In genomic region chr17:7315570-7316243, GRCh38 we compare ENCODE assay signal across 9 cellular contexts. TPM values are rescaled to one million over a fixed set of nuclear protein-coding genes. Genes with fewer than 3 reads are reported as not detected.
DNase-seq lines count a peak whose midpoint lies in the region; ATAC-seq, FAIRE-seq and TF ChIP-seq lines count a peak whose summit lies in the region.
"Had no signal": no experiment of that assay in that cellular context is flagged by ENCODE, and none has a peak within 500 bp of the region (broad histone marks: within the 10 kb centered on the region; RNA-seq: fewer than 3 reads in every experiment).

No MANE protein-coding gene starts in this region.

- peak overlapping the region; percentile 95 for H3K27ac Mint-ChIP-seq in activated naive CD4-positive, alpha-beta T cell treated with anti-CD3 and anti-CD28 coated beads, Interleukin-2, amount 10 ng/mL, durations not matched to agents 7 days and 5 days

- POLR2A ChIA-PET in HepG2 (lab: Yijun Ruan, JAX) = interaction anchor here (1.1 to 5.8 kb wide), 2 partner anchors 13 to 136 kb away, joined by 3 to 47 read pairs; partner anchors contain the start of genes ASGR1 and NEURL4

- CTCF ChIA-PET in activated naive CD4-positive, alpha-beta T cell treated with anti-CD3 and anti-CD28 coated beads, Interleukin-2, amount 10 ng/mL, durations not matched to agents 7 days and 5 days (lab: Charles Lee) = interaction anchor here (0.8 to 4.7 kb wide), 3 partner anchors 9 to 22 kb away, joined by 3 to 16 read pairs (median 14); partner anchors contain the start of gene ACAP1
- CTCF ChIA-PET in HepG2 (lab: Yijun Ruan, JAX; ENCODE audit: low intra/inter-chr PET ratio, low total read pairs) = no interaction called here

- peaks cover 45% of the 10 kb centered on the region for H3K36me3 Mint-ChIP-seq in activated naive CD4-positive, alpha-beta T cell treated with anti-CD3 and anti-CD28 coated beads, Interleukin-2, amount 10 ng/mL, durations not matched to agents 7 days and 5 days

- H4K20me1 ChIP-seq in HepG2 (ENCODE audit: insufficient read depth, low read length) = peaks cover 27% of the 10 kb centered on the region

- H3K27ac ChIP-seq in HepG2 (ENCODE audit: extremely low read length, insufficient read depth, low read length) (peak overlapping the region; percentile 60), transverse colon (peak overlapping the region; percentile 93 to 98 (median 95))

- H3K36me3 ChIP-seq in HepG2 (replicated peaks in 1 of 2; ENCODE audit: control insufficient read depth in 1 of 2, insufficient read depth in 2 of 2, low read length in 2 of 2) (peaks cover 18 to 49% of the 10 kb centered on the region in 2 experiments), transverse colon (peaks cover 0 to 34% (median 15%) of the 10 kb centered on the region in 4 donors)

- TF ChIP-seq CTCF in astrocyte of the spinal cord (IDR thresholded peaks at IDR 0.05; ENCODE audit: low read depth, low read length) (no peak), HepG2 (CRISPR knock-in tag; IDR thresholded peaks at IDR 0.05) (no peak; the same call in 1 of the 2 replicates), transverse colon (IDR thresholded peaks at IDR 0.05) (no peak)

- H3K4me3 ChIP-seq in astrocyte of the spinal cord (ENCODE audit: low read depth, low read length) (peak overlapping the region; percentile 59), HepG2 (replicated peaks in 1 of 3; ENCODE audit: insufficient read depth in 1 of 3, low read depth in 2 of 3, low read length in 3 of 3) (peak overlapping the region; percentile 82 to 89 (median 82)), transverse colon (peak overlapping the region; percentile 30 to 94 (median 91))

- peaks cover 20% of the 10 kb centered on the region for H3K79me2 ChIP-seq in HepG2 (ENCODE audit: insufficient read depth, low read length)

- H3K4me3 Mint-ChIP-seq in activated naive CD4-positive, alpha-beta T cell treated with anti-CD3 and anti-CD28 coated beads, Interleukin-2, amount 10 ng/mL, durations not matched to agents 7 days and 5 days = peak overlapping the region; percentile 94

- TF ChIP-seq RAD21 in HepG2 (CRISPR knock-in tag; IDR thresholded peaks at IDR 0.05) = no peak

- H3K9me3 Mint-ChIP-seq in activated naive CD4-positive, alpha-beta T cell treated with anti-CD3 and anti-CD28 coated beads, Interleukin-2, amount 10 ng/mL, durations not matched to agents 7 days and 5 days = no peaks in the 10 kb centered on the region

- TF ChIP-seq EP300 in HepG2 (IDR thresholded peaks at IDR 0.05; ENCODE audit: low read depth in 2 of 2, low read length in 2 of 2) (no peak), HepG2 (CRISPR knock-in tag; IDR thresholded peaks at IDR 0.05; ENCODE audit: borderline replicate concordance) (no peak), transverse colon (IDR thresholded peaks at IDR 0.05; ENCODE audit: low read depth) (no peak)

- ATAC-seq in HepG2 = no peak; the same call in 2 of the 3 replicates

- BruUV-seq in HepG2 (replicated peaks; lab: Mats Ljungman, UMichigan) = no TSS peak

- no peaks in the 10 kb centered on the region for H3K9me3 ChIP-seq in HepG2 (ENCODE audit: low read length)
- no peaks in the 10 kb centered on the region for H3K9me3 ChIP-seq in transverse colon

- no peak for FAIRE-seq in HepG2 (lab: Jason Lieb, UNC)
- FAIRE-seq: endometrium had no signal

- H3K27me3 Mint-ChIP-seq in activated naive CD4-positive, alpha-beta T cell treated with anti-CD3 and anti-CD28 coated beads, Interleukin-2, amount 10 ng/mL, durations not matched to agents 7 days and 5 days = no peaks in the 10 kb centered on the region

- 43% methylated on average over 16 of the region's 30 CpGs for WGBS in HepG2 (ENCODE audit: low lambda C conversion rate)
- 35 to 67% methylated on average over 1 to 20 of the region's 30 CpGs for WGBS in transverse colon (ENCODE audit: low coverage in 1 of 2), 2 donors

- in situ Hi-C loops in astrocyte of the spinal cord (cut with HindIII; ENCODE audit: low sequenced_read_pairs) = no loop called here
- in situ Hi-C loops in HepG2 (cut with HindIII; ENCODE audit: extremely low pct_ligation_motif_present, low pct_unique_long_range_greater_than_20kb) = no loop called here
- in situ Hi-C loops in transverse colon (cut with MboI; ENCODE audit: low pct_ligation_motif_present in 1 of 4, low pct_unique_long_range_greater_than_20kb in 1 of 4, low sequenced_read_pairs in 3 of 4) = no loop called here

- H3K27me3 ChIP-seq in HepG2 (ENCODE audit: control insufficient read depth in 1 of 2, insufficient read depth in 2 of 2, low read length in 2 of 2) (no peaks in the 10 kb centered on the region), transverse colon (no peaks in the 10 kb centered on the region)

- intact Hi-C loops in HepG2 (cut with micrococcal nuclease; ENCODE audit: unreplicated experiment) = no loop called here
- intact Hi-C loops in transverse colon (cut with DNase I; ENCODE audit: low total_unique reads) = no loop called here

- H3K4me1 Mint-ChIP-seq in activated naive CD4-positive, alpha-beta T cell treated with anti-CD3 and anti-CD28 coated beads, Interleukin-2, amount 10 ng/mL, durations not matched to agents 7 days and 5 days = peaks cover 47% of the 10 kb centered on the region

- DNase-seq in activated naive CD4-positive, alpha-beta T cell treated with anti-CD3 and anti-CD28 coated beads, Interleukin-2, amount 10 ng/mL, durations not matched to agents 7 days and 5 days = no peak
- no peak for DNase-seq in activated naive CD4-positive, alpha-beta T cell treated with anti-CD3 and anti-CD28 coated beads, Interleukin-2, amount 50 U/mL, for 16 hours
- DNase-seq in astrocyte of the spinal cord (ENCODE audit: low read depth, low spot score) = no peak
- no peak for DNase-seq in HepG2 (ENCODE audit: low spot score)
- DNase-seq in transverse colon = no peak
- no peak for DNase-seq in occipital lobe (lab: John Stamatoyannopoulos, UW)
- no peak for DNase-seq in NCI-H146 treated with DMSO at 0.1 percent for 48 hours (lab: John Stamatoyannopoulos, UW; ENCODE audit: unreplicated experiment)
- no peak for DNase-seq in NCI-H1092 (lab: John Stamatoyannopoulos, UW)

- H2AFZ ChIP-seq in HepG2 (ENCODE audit: low read length) = no peak overlapping the region

- H3K4me1 ChIP-seq in HepG2 (ENCODE audit: insufficient read depth, low read length) (peaks cover 33% of the 10 kb centered on the region), transverse colon (peaks cover 11 to 34% (median 18%) of the 10 kb centered on the region in 4 donors)

- peak overlapping the region; percentile 69 for H3K4me2 ChIP-seq in HepG2 (ENCODE audit: low read depth, low read length)

- H3K9ac ChIP-seq in HepG2 (ENCODE audit: insufficient read depth, low read depth, low read length) = peak overlapping the region; percentile 75

- no peak for TF ChIP-seq POLR2A in HepG2 (IDR thresholded peaks at IDR 0.05; ENCODE audit: insufficient read depth in 1 of 2, low read depth in 2 of 2, low read length in 2 of 2)
- TF ChIP-seq POLR2A in transverse colon (IDR thresholded peaks at IDR 0.05) = no peak

RNA-seq across cellular contexts. Expression of gene GPS2, which starts 0.5 kb away (rescaled TPM):
- total RNA-seq in HepG2 (2016; rRNA removed; fragmentation: Illumina TruSeq; extraction: Trizol) (43.8 and 58.0 TPM in 2 replicates), transverse colon (100 to 1,000 TPM in 3 of 4 donors, 10 to 100 TPM in 1; 96.5 to 578 (median 150) TPM), occipital lobe (29.5 TPM)
- 164 and 173 TPM in 2 replicates for total RNA-seq in HepG2 (2016; cell fraction: cytosol; rRNA removed; fragmentation: Illumina TruSeq; extraction: Trizol; ENCODE audit: low read depth)
- 33.8 and 63.0 TPM in 2 replicates for total RNA-seq in HepG2 (2016; cell fraction: insoluble cytoplasmic fraction; rRNA removed; fragmentation: Illumina TruSeq; extraction: Trizol)
- total RNA-seq in HepG2 (2016; cell fraction: membrane; rRNA removed; fragmentation: Illumina TruSeq; extraction: Trizol) = 126 and 138 TPM in 2 replicates
- 36.6 and 44.0 TPM in 2 replicates for total RNA-seq in HepG2 (2016; cell fraction: nucleus; rRNA removed; fragmentation: Illumina TruSeq; extraction: Trizol)
- polyA plus RNA-seq in HepG2 (2011; rRNA removed) = 48.0 and 59.4 TPM in 2 replicates
- 40.0 and 57.0 TPM in 2 replicates for polyA plus RNA-seq in HepG2 (2011; cell fraction: cytosol; rRNA removed)
- 196 and 231 TPM in 2 replicates for polyA plus RNA-seq in HepG2 (2011; cell fraction: nucleus; rRNA removed)
- 39.6 and 43.4 TPM in 2 replicates for polyA plus RNA-seq in HepG2 (2012)
- 223 and 235 TPM in 2 replicates for polyA plus RNA-seq in HepG2 (2016; cell fraction: cytosol; fragmentation: Illumina TruSeq; extraction: Trizol; ENCODE audit: low read depth)
- 44.5 and 60.2 TPM in 2 replicates for polyA plus RNA-seq in HepG2 (2016; cell fraction: insoluble cytoplasmic fraction; fragmentation: Illumina TruSeq; extraction: Trizol; ENCODE audit: low read depth)
- polyA plus RNA-seq in HepG2 (2016; cell fraction: membrane; fragmentation: Illumina TruSeq; extraction: Trizol; ENCODE audit: low read depth) = 165 and 167 TPM in 2 replicates
- polyA plus RNA-seq in HepG2 (2016; cell fraction: nucleus; fragmentation: Illumina TruSeq; extraction: Trizol; ENCODE audit: insufficient read depth, low read depth) = 114 and 131 TPM in 2 replicates
- polyA minus RNA-seq in HepG2 (2011; rRNA and poly(A)+ RNA removed; ENCODE audit: low replicate concordance) = 52.6 and 92.4 TPM in 2 replicates
- polyA minus RNA-seq in HepG2 (2011; cell fraction: cytosol; rRNA and poly(A)+ RNA removed) = 12.9 and 16.7 TPM in 2 replicates
- 29.9 and 42.3 TPM in 2 replicates for polyA minus RNA-seq in HepG2 (2011; cell fraction: nucleus; rRNA and poly(A)+ RNA removed)

RNA-seq across cellular contexts. Expression of gene EIF5A, which starts 8.3 kb away (rescaled TPM):
- 319 and 367 TPM in 2 replicates for total RNA-seq in HepG2 (2016; rRNA removed; fragmentation: Illumina TruSeq; extraction: Trizol)
- 181 and 202 TPM in 2 replicates for total RNA-seq in HepG2 (2016; cell fraction: cytosol; rRNA removed; fragmentation: Illumina TruSeq; extraction: Trizol; ENCODE audit: low read depth)
- 326 and 331 TPM in 2 replicates for total RNA-seq in HepG2 (2016; cell fraction: insoluble cytoplasmic fraction; rRNA removed; fragmentation: Illumina TruSeq; extraction: Trizol)
- total RNA-seq in HepG2 (2016; cell fraction: membrane; rRNA removed; fragmentation: Illumina TruSeq; extraction: Trizol) = 297 and 318 TPM in 2 replicates
- 155 and 177 TPM in 2 replicates for total RNA-seq in HepG2 (2016; cell fraction: nucleus; rRNA removed; fragmentation: Illumina TruSeq; extraction: Trizol)
- polyA plus RNA-seq in HepG2 (2011; rRNA removed) = 280 and 337 TPM in 2 replicates
- 359 and 386 TPM in 2 replicates for polyA plus RNA-seq in HepG2 (2011; cell fraction: cytosol; rRNA removed)
- 222 and 229 TPM in 2 replicates for polyA plus RNA-seq in HepG2 (2011; cell fraction: nucleus; rRNA removed)
- polyA plus RNA-seq in HepG2 (2012) = 346 and 360 TPM in 2 replicates
- polyA plus RNA-seq in HepG2 (2016; cell fraction: cytosol; fragmentation: Illumina TruSeq; extraction: Trizol; ENCODE audit: low read depth) = 332 and 358 TPM in 2 replicates
- polyA plus RNA-seq in HepG2 (2016; cell fraction: insoluble cytoplasmic fraction; fragmentation: Illumina TruSeq; extraction: Trizol; ENCODE audit: low read depth) = 655 and 754 TPM in 2 replicates
- polyA plus RNA-seq in HepG2 (2016; cell fraction: membrane; fragmentation: Illumina TruSeq; extraction: Trizol; ENCODE audit: low read depth) = 458 and 466 TPM in 2 replicates
- polyA plus RNA-seq in HepG2 (2016; cell fraction: nucleus; fragmentation: Illumina TruSeq; extraction: Trizol; ENCODE audit: insufficient read depth, low read depth) = 478 and 490 TPM in 2 replicates
- 353 and 1,132 TPM in 2 replicates for polyA minus RNA-seq in HepG2 (2011; rRNA and poly(A)+ RNA removed; ENCODE audit: low replicate concordance)
- 190 and 222 TPM in 2 replicates for polyA minus RNA-seq in HepG2 (2011; cell fraction: cytosol; rRNA and poly(A)+ RNA removed)
- 105 and 111 TPM in 2 replicates for polyA minus RNA-seq in HepG2 (2011; cell fraction: nucleus; rRNA and poly(A)+ RNA removed)
- 100 to 1,000 TPM in 3 of 4 donors, 10 to 100 TPM in 1; 91.3 to 188 (median 149) TPM for total RNA-seq in transverse colon
- total RNA-seq in occipital lobe = 156 TPM

RNA-seq across cellular contexts. Expression of gene NEURL4, which starts 13.4 kb away (rescaled TPM):
- total RNA-seq in HepG2 (2016; rRNA removed; fragmentation: Illumina TruSeq; extraction: Trizol) (6.7 and 15.7 TPM in 2 replicates), transverse colon (100 to 1,000 TPM in 1 of 4 donors, 10 to 100 TPM in 3; 27.8 to 109 (median 35.0) TPM), occipital lobe (46.6 TPM)
- 2.2 and 2.3 TPM in 2 replicates for total RNA-seq in HepG2 (2016; cell fraction: cytosol; rRNA removed; fragmentation: Illumina TruSeq; extraction: Trizol; ENCODE audit: low read depth)
- 4.5 and 17.1 TPM in 2 replicates for total RNA-seq in HepG2 (2016; cell fraction: insoluble cytoplasmic fraction; rRNA removed; fragmentation: Illumina TruSeq; extraction: Trizol)
- 3.5 and 4.6 TPM in 2 replicates for total RNA-seq in HepG2 (2016; cell fraction: membrane; rRNA removed; fragmentation: Illumina TruSeq; extraction: Trizol)
- 28.3 and 30.1 TPM in 2 replicates for total RNA-seq in HepG2 (2016; cell fraction: nucleus; rRNA removed; fragmentation: Illumina TruSeq; extraction: Trizol)
- 14.8 and 15.3 TPM in 2 replicates for polyA plus RNA-seq in HepG2 (2011; rRNA removed)
- 5.0 and 5.4 TPM in 2 replicates for polyA plus RNA-seq in HepG2 (2011; cell fraction: cytosol; rRNA removed)
- 162 and 199 TPM in 2 replicates for polyA plus RNA-seq in HepG2 (2011; cell fraction: nucleus; rRNA removed)
- polyA plus RNA-seq in HepG2 (2012) = 12.4 and 15.4 TPM in 2 replicates
- 0.95 and 1.2 TPM in 2 replicates for polyA plus RNA-seq in HepG2 (2016; cell fraction: cytosol; fragmentation: Illumina TruSeq; extraction: Trizol; ENCODE audit: low read depth)
- polyA plus RNA-seq in HepG2 (2016; cell fraction: insoluble cytoplasmic fraction; fragmentation: Illumina TruSeq; extraction: Trizol; ENCODE audit: low read depth) = 4.4 and 6.1 TPM in 2 replicates
- polyA plus RNA-seq in HepG2 (2016; cell fraction: membrane; fragmentation: Illumina TruSeq; extraction: Trizol; ENCODE audit: low read depth) = 1.1 and 1.9 TPM in 2 replicates
- polyA plus RNA-seq in HepG2 (2016; cell fraction: nucleus; fragmentation: Illumina TruSeq; extraction: Trizol; ENCODE audit: insufficient read depth, low read depth) = 84.2 and 94.7 TPM in 2 replicates
- 25.4 and 35.0 TPM in 2 replicates for polyA minus RNA-seq in HepG2 (2011; rRNA and poly(A)+ RNA removed; ENCODE audit: low replicate concordance)
- 3.8 and 5.9 TPM in 2 replicates for polyA minus RNA-seq in HepG2 (2011; cell fraction: cytosol; rRNA and poly(A)+ RNA removed)
- polyA minus RNA-seq in HepG2 (2011; cell fraction: nucleus; rRNA and poly(A)+ RNA removed) = 43.5 and 53.5 TPM in 2 replicates

RNA-seq across cellular contexts. Expression of gene ACAP1, which starts 20.6 kb away (rescaled TPM):
- total RNA-seq in HepG2 (2016; rRNA removed; fragmentation: Illumina TruSeq; extraction: Trizol) (1.3 TPM in 1 of 2 replicates, not detected in the other), transverse colon (10 to 100 TPM in 2 of 4 donors, 1 to 10 TPM in 2; 4.8 to 21.0 (median 10.0) TPM), occipital lobe (not detected)
- total RNA-seq in HepG2 (2016; cell fraction: cytosol; rRNA removed; fragmentation: Illumina TruSeq; extraction: Trizol; ENCODE audit: low read depth) = 4.2 and 4.3 TPM in 2 replicates
- 2.2 TPM in 1 of 2 replicates, not detected in the other for total RNA-seq in HepG2 (2016; cell fraction: insoluble cytoplasmic fraction; rRNA removed; fragmentation: Illumina TruSeq; extraction: Trizol)
- total RNA-seq in HepG2 (2016; cell fraction: membrane; rRNA removed; fragmentation: Illumina TruSeq; extraction: Trizol) = 2.8 and 4.1 TPM in 2 replicates
- total RNA-seq in HepG2 (2016; cell fraction: nucleus; rRNA removed; fragmentation: Illumina TruSeq; extraction: Trizol) = not detected in 2 replicates
- 2.5 and 3.1 TPM in 2 replicates for polyA plus RNA-seq in HepG2 (2011; rRNA removed)
- polyA plus RNA-seq in HepG2 (2011; cell fraction: cytosol; rRNA removed) = 2.2 and 2.5 TPM in 2 replicates
- polyA plus RNA-seq in HepG2 (2011; cell fraction: nucleus; rRNA removed) = 3.8 and 5.2 TPM in 2 replicates
- 3.7 and 6.1 TPM in 2 replicates for polyA plus RNA-seq in HepG2 (2012)
- 2.3 and 3.5 TPM in 2 replicates for polyA plus RNA-seq in HepG2 (2016; cell fraction: cytosol; fragmentation: Illumina TruSeq; extraction: Trizol; ENCODE audit: low read depth)
- polyA plus RNA-seq in HepG2 (2016; cell fraction: insoluble cytoplasmic fraction; fragmentation: Illumina TruSeq; extraction: Trizol; ENCODE audit: low read depth) = not detected in 2 replicates
- polyA plus RNA-seq in HepG2 (2016; cell fraction: membrane; fragmentation: Illumina TruSeq; extraction: Trizol; ENCODE audit: low read depth) = 0.87 TPM in 1 of 2 replicates, not detected in the other
- 1.2 and 2.1 TPM in 2 replicates for polyA plus RNA-seq in HepG2 (2016; cell fraction: nucleus; fragmentation: Illumina TruSeq; extraction: Trizol; ENCODE audit: insufficient read depth, low read depth)
- 0.12 TPM in 1 of 2 replicates, not detected in the other for polyA minus RNA-seq in HepG2 (2011; rRNA and poly(A)+ RNA removed; ENCODE audit: low replicate concordance)
- not detected in 2 replicates for polyA minus RNA-seq in HepG2 (2011; cell fraction: cytosol; rRNA and poly(A)+ RNA removed)
- not detected in 2 replicates for polyA minus RNA-seq in HepG2 (2011; cell fraction: nucleus; rRNA and poly(A)+ RNA removed)

RNA-seq across cellular contexts. Expression of gene YBX2, which starts 21.3 kb away (rescaled TPM):
- total RNA-seq in HepG2 (2016; rRNA removed; fragmentation: Illumina TruSeq; extraction: Trizol) = 0.22 TPM in 1 of 2 replicates, not detected in the other
- 0.09 and 0.30 TPM in 2 replicates for total RNA-seq in HepG2 (2016; cell fraction: cytosol; rRNA removed; fragmentation: Illumina TruSeq; extraction: Trizol; ENCODE audit: low read depth)
- total RNA-seq in HepG2 (2016; cell fraction: insoluble cytoplasmic fraction; rRNA removed; fragmentation: Illumina TruSeq; extraction: Trizol) = 0.24 TPM in 1 of 2 replicates, not detected in the other
- 0.25 and 0.34 TPM in 2 replicates for total RNA-seq in HepG2 (2016; cell fraction: membrane; rRNA removed; fragmentation: Illumina TruSeq; extraction: Trizol)
- total RNA-seq in HepG2 (2016; cell fraction: nucleus; rRNA removed; fragmentation: Illumina TruSeq; extraction: Trizol) = 0.34 and 0.37 TPM in 2 replicates
- 0.12 TPM in 2 replicates for polyA plus RNA-seq in HepG2 (2011; rRNA removed)
- polyA plus RNA-seq in HepG2 (2011; cell fraction: cytosol; rRNA removed) = 0.01 and 0.07 TPM in 2 replicates
- polyA plus RNA-seq in HepG2 (2011; cell fraction: nucleus; rRNA removed) = 0.96 and 1.6 TPM in 2 replicates
- polyA plus RNA-seq in HepG2 (2012) = 0.39 and 0.50 TPM in 2 replicates
- 0.36 TPM in 2 replicates for polyA plus RNA-seq in HepG2 (2016; cell fraction: cytosol; fragmentation: Illumina TruSeq; extraction: Trizol; ENCODE audit: low read depth)
- polyA plus RNA-seq in HepG2 (2016; cell fraction: insoluble cytoplasmic fraction; fragmentation: Illumina TruSeq; extraction: Trizol; ENCODE audit: low read depth) = 0.30 and 0.47 TPM in 2 replicates
- polyA plus RNA-seq in HepG2 (2016; cell fraction: membrane; fragmentation: Illumina TruSeq; extraction: Trizol; ENCODE audit: low read depth) = 0.38 and 0.65 TPM in 2 replicates
- 1.2 and 1.5 TPM in 2 replicates for polyA plus RNA-seq in HepG2 (2016; cell fraction: nucleus; fragmentation: Illumina TruSeq; extraction: Trizol; ENCODE audit: insufficient read depth, low read depth)
- polyA minus RNA-seq in HepG2 (2011; rRNA and poly(A)+ RNA removed; ENCODE audit: low replicate concordance) = 0.06 and 0.09 TPM in 2 replicates
- not detected in 2 replicates for polyA minus RNA-seq in HepG2 (2011; cell fraction: cytosol; rRNA and poly(A)+ RNA removed)
- polyA minus RNA-seq in HepG2 (2011; cell fraction: nucleus; rRNA and poly(A)+ RNA removed) = 0.37 and 0.52 TPM in 2 replicates
- 100 to 1,000 TPM in 1 of 4 donors, 10 to 100 TPM in 3; 23.1 to 151 (median 43.4) TPM for total RNA-seq in transverse colon
- 2.7 TPM for total RNA-seq in occipital lobe
